Comparison of ENCODE assay signal across 11 cellular contexts in the genomic region with DNA sequence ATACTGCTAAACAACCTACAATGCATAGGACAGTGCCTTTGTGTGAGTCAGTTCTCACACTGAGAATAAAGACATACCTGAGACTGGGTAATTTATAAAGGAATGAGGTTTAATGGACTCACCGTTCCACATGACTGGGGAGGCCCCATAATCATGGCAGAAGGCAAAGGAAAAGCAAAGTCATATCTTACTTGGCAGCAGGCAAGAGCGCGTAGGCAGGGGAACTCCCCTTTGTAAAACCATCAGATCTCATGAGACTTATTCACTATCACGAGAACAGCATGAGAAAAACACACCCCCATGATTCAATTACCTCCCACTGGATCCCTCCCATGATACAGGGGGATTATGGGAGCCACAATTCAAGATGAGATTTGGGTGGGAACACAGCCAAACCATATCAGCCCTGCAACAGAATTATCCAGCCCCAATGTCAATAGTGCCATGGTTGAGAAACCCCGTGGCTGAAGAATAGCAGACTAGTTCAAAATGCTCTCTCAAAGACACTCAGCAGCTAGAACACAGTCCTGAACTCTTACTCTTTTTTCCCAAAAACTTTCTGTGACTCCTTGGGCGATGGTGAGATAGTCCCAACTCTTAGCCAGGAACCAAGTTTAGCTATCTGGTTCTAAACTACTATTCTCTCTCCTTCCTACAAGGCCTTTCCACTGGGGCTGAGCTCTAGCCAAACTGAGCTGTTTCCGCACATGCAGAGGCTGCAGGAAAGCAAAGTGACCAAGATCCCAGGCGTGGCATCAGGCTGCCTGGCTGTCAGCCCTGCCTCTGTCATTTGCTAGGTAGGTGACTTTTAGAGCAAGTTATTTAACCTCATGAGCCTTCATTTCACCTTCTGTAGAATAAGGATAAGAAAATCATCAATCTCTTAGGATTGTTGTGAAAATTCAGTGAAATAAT. TPM values are rescaled to one million over a fixed set of nuclear protein-coding genes. Genes with fewer than 3 reads are reported as not detected.
DNase-seq lines count a peak whose midpoint lies in the region; ATAC-seq and TF ChIP-seq lines count a peak whose summit lies in the region.
"Had no signal": no experiment of that assay in that cellular context is flagged by ENCODE, and none has a peak within 500 bp of the region (broad histone marks: within the 10 kb centered on the region; RNA-seq: fewer than 3 reads in every experiment).

No MANE protein-coding gene starts in this region.

- DNase-seq in Right ventricle myocardium inferior (ENCODE audit: missing footprints): no peak
- no peak for DNase-seq in left ventricle myocardium inferior
- peak; percentile 10 for DNase-seq in HT1080 (ENCODE audit: low read depth)
- peak; percentile 27 for DNase-seq in fibroblast of pulmonary artery (ENCODE audit: low read depth)
- peak; percentile 40 for DNase-seq in stromal cell of bone marrow (ENCODE audit: low read depth)
- no peak for DNase-seq in CD8-positive, alpha-beta T cell
- DNase-seq in KBM-7: no peak
- DNase-seq: effector memory CD8-positive, alpha-beta T cell had no signal

- ATAC-seq in Right ventricle myocardium inferior (peak; percentile 58), GM19455 (IDR thresholded peaks at IDR 0.05; ENCODE audit: unreplicated experiment) (no peak)
- ATAC-seq in CD8-positive, alpha-beta T cell: no peak
- ATAC-seq: effector memory CD8-positive, alpha-beta T cell had no signal

- H3K36me3 Mint-ChIP-seq in CD8-positive, alpha-beta T cell: no peaks in the 10 kb centered on the region

- no peak overlapping the region for H3K27ac Mint-ChIP-seq in CD8-positive, alpha-beta T cell
- H3K27ac Mint-ChIP-seq: effector memory CD8-positive, alpha-beta T cell had no signal

- H3K9me3 Mint-ChIP-seq in CD8-positive, alpha-beta T cell: no peaks in the 10 kb centered on the region
- H3K9me3 Mint-ChIP-seq: effector memory CD8-positive, alpha-beta T cell had no signal

- no peak overlapping the region for H3K4me3 Mint-ChIP-seq in CD8-positive, alpha-beta T cell
- H3K4me3 Mint-ChIP-seq: effector memory CD8-positive, alpha-beta T cell had no signal

- no peak overlapping the region for H3K27ac ChIP-seq in left ventricle myocardium inferior (replicated peaks)
- H3K27ac ChIP-seq in CD8-positive, alpha-beta T cell (ENCODE audit: low read depth, low read length): no peak overlapping the region

- no peaks in the 10 kb centered on the region for H3K27me3 ChIP-seq in left ventricle myocardium inferior (ENCODE audit: low read depth)
- H3K27me3 ChIP-seq in CD8-positive, alpha-beta T cell (ENCODE audit: insufficient read depth, low read length): no peaks in the 10 kb centered on the region

- no peak for TF ChIP-seq CTCF in left ventricle myocardium inferior (IDR thresholded peaks at IDR 0.05; ENCODE audit: borderline replicate concordance)
- TF ChIP-seq CTCF in fibroblast of pulmonary artery (IDR thresholded peaks at IDR 0.05; ENCODE audit: low read length, missing control alignments): no peak
- no peak for TF ChIP-seq CTCF in CD8-positive, alpha-beta T cell (IDR thresholded peaks at IDR 0.05)

- H3K4me1 Mint-ChIP-seq in CD8-positive, alpha-beta T cell (ENCODE audit: low read depth): no peaks in the 10 kb centered on the region

- no peaks in the 10 kb centered on the region for H3K9me3 ChIP-seq in left ventricle myocardium inferior (replicated peaks)
- no peaks in the 10 kb centered on the region for H3K9me3 ChIP-seq in CD8-positive, alpha-beta T cell (ENCODE audit: low read length)

- in situ Hi-C loops in KBM-7 (cut with MboI; ENCODE audit: low pct_unique_long_range_greater_than_20kb, low sequenced_read_pairs): no loop called here

- CTCF ChIA-PET in CD8-positive, alpha-beta T cell (lab: Charles Lee): no interaction called here

- H3K4me1 ChIP-seq in left ventricle myocardium inferior: peaks cover 14% of the 10 kb centered on the region
- no peaks in the 10 kb centered on the region for H3K4me1 ChIP-seq in CD8-positive, alpha-beta T cell (ENCODE audit: insufficient read depth, low read length)

- no peaks in the 10 kb centered on the region for H3K27me3 Mint-ChIP-seq in CD8-positive, alpha-beta T cell (ENCODE audit: low read depth)

- POLR2A ChIA-PET in CD8-positive, alpha-beta T cell (lab: Charles Lee): no interaction called here

- no peaks in the 10 kb centered on the region for H3K36me3 ChIP-seq in left ventricle myocardium inferior
- no peaks in the 10 kb centered on the region for H3K36me3 ChIP-seq in CD8-positive, alpha-beta T cell (ENCODE audit: insufficient read depth, low read length)

- intact Hi-C loops in Right ventricle myocardium inferior (cut with DNase I) (no loop called here), left ventricle myocardium inferior (cut with micrococcal nuclease) (no loop called here)
- intact Hi-C loops in CD8-positive, alpha-beta T cell (cut with DNase I, micrococcal nuclease): no loop called here

- H3K4me3 ChIP-seq in left ventricle myocardium inferior (no peak overlapping the region), fibroblast of pulmonary artery (replicated peaks; ENCODE audit: low read depth, low read length) (no peak overlapping the region)
- no peak overlapping the region for H3K4me3 ChIP-seq in CD8-positive, alpha-beta T cell (ENCODE audit: low read depth, low read length)
- H3K4me3 ChIP-seq: lung had no signal

RNA-seq across cellular contexts. Expression of a gene that starts 21.7 kb away (rescaled TPM):
- total RNA-seq in Right ventricle myocardium inferior (not detected), left ventricle myocardium inferior (not detected)
- 0.06 and 0.07 TPM in 2 replicates for total RNA-seq in HT1080 (2014; rRNA removed; shearing (Covaris generic))
- polyA plus RNA-seq in HT1080 (2015; cell fraction: cytosol; rRNA removed): 0.03 TPM in 2 replicates
- 0.10 and 0.12 TPM in 2 replicates for polyA plus RNA-seq in HT1080 (2015; cell fraction: nucleus; rRNA removed)
- total RNA-seq in CD8-positive, alpha-beta T cell: not detected
- polyA plus RNA-seq: BJ had no signal

Comparison
In these comparisons a context has a peak if more than half of its experiments do, and no peak if none do; other contexts are left out.
1. DNase-seq: peak in HT1080 (single experiment), fibroblast of pulmonary artery (single experiment) and stromal cell of bone marrow (single experiment); none in Right ventricle myocardium inferior (single experiment), left ventricle myocardium inferior (single experiment), CD8-positive, alpha-beta T cell (0 of 7) and KBM-7 (single experiment).